ENCODE assay signal across 1 cellular context in the genomic region with DNA sequence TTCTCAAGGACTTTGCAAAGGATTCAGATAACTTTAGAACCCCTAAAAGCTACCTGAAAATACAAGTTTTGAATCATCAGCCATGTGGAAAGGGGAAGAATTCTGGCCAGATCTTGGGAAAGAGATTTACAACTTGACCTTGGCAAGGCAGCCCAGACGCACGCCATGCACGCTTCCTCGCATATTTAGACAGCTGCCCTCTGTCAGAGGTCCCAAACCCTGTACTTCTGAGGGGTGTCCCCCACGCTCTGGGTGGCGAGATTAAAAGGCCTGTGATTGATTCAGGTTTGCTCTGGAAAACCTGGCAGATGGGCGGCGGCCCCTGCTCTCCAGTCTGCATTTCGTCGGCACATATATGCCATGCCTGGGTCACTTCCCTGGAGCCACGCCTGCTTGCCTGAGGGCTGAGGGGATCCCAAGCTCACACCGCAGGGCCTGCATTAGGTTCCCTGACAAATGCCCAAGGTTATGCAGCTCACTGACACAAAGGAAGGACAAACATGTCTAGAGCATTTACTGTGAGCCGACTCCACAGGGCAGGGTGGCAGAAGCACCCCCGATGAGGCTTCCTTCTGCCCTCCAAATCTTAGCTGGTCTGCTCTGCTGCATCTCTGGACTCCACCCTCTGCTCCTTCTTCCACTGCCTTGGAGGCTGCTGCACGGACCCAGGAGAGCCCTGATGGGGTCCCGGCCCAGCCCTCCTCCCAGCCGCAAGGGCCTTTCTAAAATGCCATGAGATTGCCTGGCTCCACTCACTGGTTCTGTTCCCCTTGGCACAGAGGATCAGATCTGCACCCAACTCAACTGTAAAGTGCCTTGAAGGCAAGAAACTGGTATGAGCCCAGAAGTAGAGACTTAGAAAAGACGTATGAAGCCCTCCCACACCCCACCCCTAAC.
TF ChIP-seq lines count a peak whose summit lies in the region.

No MANE protein-coding gene starts in this region.

TF ChIP-seq in H1, 55 proteins besides CTCF, POLR2A, EP300 and RAD21:
- TF ChIP-seq BACH1 (IDR thresholded peaks at IDR 0.05; ENCODE audit: low read length) (no peak), ASH2L (IDR thresholded peaks at IDR 0.05; ENCODE audit: low read length) (no peak), SIRT6 (IDR thresholded peaks at IDR 0.05; ENCODE audit: low read length) (no peak), TEAD4 (IDR thresholded peaks at IDR 0.05; ENCODE audit: low read depth, low read length) (no peak), CBX8 (IDR thresholded peaks at IDR 0.05; ENCODE audit: borderline replicate concordance, low read depth, low read length) (no peak), NRF1 (IDR thresholded peaks at IDR 0.05; ENCODE audit: low read depth, low read length) (no peak), CBX5 (IDR thresholded peaks at IDR 0.05; ENCODE audit: low read depth, low read length) (no peak), POLR2AphosphoS5 (IDR thresholded peaks at IDR 0.05; ENCODE audit: low read depth, low read length) (peak; percentile 30)
